In genomic region chr15:71677352-71677751, GRCh38 we compare ENCODE assay signal across 2 cellular contexts.
TF ChIP-seq lines count a peak whose summit lies in the region.

No MANE protein-coding gene starts in this region.

TF ChIP-seq in A549, 52 proteins besides CTCF, POLR2A, EP300 and RAD21 (continued from another document):
- TF ChIP-seq NPAS2 (CRISPR knock-in tag; IDR thresholded peaks at IDR 0.05; ENCODE audit: borderline replicate concordance) = no peak
- no peak for TF ChIP-seq HMGXB4 (CRISPR knock-in tag; IDR thresholded peaks at IDR 0.05; ENCODE audit: borderline replicate concordance)
- no peak for TF ChIP-seq TP53 (CRISPR knock-in tag; IDR thresholded peaks at IDR 0.05)
- TF ChIP-seq FOSB (CRISPR knock-in tag; IDR thresholded peaks at IDR 0.05) = no peak
- TF ChIP-seq KDM5A (IDR thresholded peaks at IDR 0.05) = no peak
- TF ChIP-seq HOXA7 (CRISPR knock-in tag; IDR thresholded peaks at IDR 0.05) = no peak
- TF ChIP-seq HEYL (CRISPR knock-in tag; IDR thresholded peaks at IDR 0.05) = no peak

TF ChIP-seq in IMR-90, 13 proteins besides CTCF, POLR2A, EP300 and RAD21 (continued from another document):
- TF ChIP-seq MXI1 (IDR thresholded peaks at IDR 0.05; ENCODE audit: borderline replicate concordance, low read depth, low read length) = no peak
